Comparison of ENCODE assay signal across 20 cellular contexts in genomic region chr20:62701161-62702007, GRCh38. TPM values are rescaled to one million over a fixed set of nuclear protein-coding genes. Genes with fewer than 3 reads are reported as not detected.
"Had no signal": no experiment of that assay in that cellular context is flagged by ENCODE, and none has a peak within 500 bp of the region (broad histone marks: within the 10 kb centered on the region; RNA-seq: fewer than 3 reads in every experiment).

No MANE protein-coding gene starts in this region.

- H3K4me3 ChIP-seq: dorsolateral prefrontal cortex, heart right ventricle, pancreas, prostate gland, sigmoid colon, skin epidermis had no signal

- DNase-seq: cortex of kidney; dorsolateral prefrontal cortex; effector CD8-positive, alpha-beta T cell; foreskin melanocyte; hypothalamus; kidney glomerular epithelial cell; mammary epithelial cell; naive thymus-derived CD4-positive, alpha-beta T cell; nucleus accumbens; sigmoid colon; stimulated activated naive CD4-positive, alpha-beta T cell treated with Interleukin-2 at 50 U/mL for 16 hours; trophoblast cell had no signal

- FAIRE-seq: islet of Langerhans, pancreas, urothelium cell line had no signal

- H3K9me3 ChIP-seq: heart right ventricle, pancreas, prostate gland, sigmoid colon had no signal

- H3K36me3 ChIP-seq: heart right ventricle, pancreas, prostate gland, sigmoid colon had no signal

- ATAC-seq: heart right ventricle; naive thymus-derived CD4-positive, alpha-beta T cell; pancreas had no signal

- H3K27ac ChIP-seq: dorsolateral prefrontal cortex, heart right ventricle, pancreas, prostate gland, sigmoid colon, skin epidermis had no signal

- H3K27me3 ChIP-seq: dorsolateral prefrontal cortex, pancreas, sigmoid colon had no signal

- H3K4me1 ChIP-seq: pancreas, prostate gland had no signal

RNA-seq across cellular contexts. Expression of gene NTSR1, which starts 7.3 kb away (rescaled TPM):
- total RNA-seq: mesenteric fat pad, renal cortical epithelial cell had no signal
- polyA plus RNA-seq: heart right ventricle; naive thymus-derived CD4-positive, alpha-beta T cell had no signal
